In the genomic region with DNA sequence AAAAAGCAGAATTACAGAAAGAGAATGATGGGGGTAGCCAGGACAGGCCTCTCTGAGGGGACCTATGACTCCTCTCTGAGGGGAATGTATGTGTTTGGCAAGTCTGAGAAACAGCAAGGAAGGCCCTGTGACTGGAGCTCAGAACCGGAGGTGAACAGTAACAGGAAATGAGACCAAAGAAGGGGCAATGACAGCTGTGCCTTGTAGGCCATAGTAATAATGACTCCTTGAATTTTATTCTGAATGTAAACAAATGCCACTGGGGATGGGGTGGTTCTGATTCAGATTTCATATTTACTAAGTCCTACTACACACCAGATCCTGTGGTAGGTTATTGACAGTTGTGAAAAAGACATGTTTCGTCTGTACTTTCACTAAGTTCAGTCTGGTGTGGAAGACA, we compare ENCODE assay signal across 10 cellular contexts. TPM values are rescaled to one million over a fixed set of nuclear protein-coding genes. Genes with fewer than 3 reads are reported as not detected.
DNase-seq lines count a peak whose midpoint lies in the region; ATAC-seq, FAIRE-seq and TF ChIP-seq lines count a peak whose summit lies in the region.
"Had no signal": no experiment of that assay in that cellular context is flagged by ENCODE, and none has a peak within 500 bp of the region (broad histone marks: within the 10 kb centered on the region; RNA-seq: fewer than 3 reads in every experiment).

No MANE protein-coding gene starts in this region.

- no peak overlapping the region for H3K4me3 ChIP-seq in endothelial cell of umbilical vein (replicated peaks in 1 of 3; ENCODE audit: insufficient read depth in 1 of 3, low read depth in 1 of 3, low read length in 3 of 3)
- no peak overlapping the region for H3K4me3 ChIP-seq in right atrium auricular region
- no peak overlapping the region for H3K4me3 ChIP-seq in Peyer's patch
- H3K4me3 ChIP-seq: heart right ventricle had no signal

- no peaks in the 10 kb centered on the region for H3K9me3 ChIP-seq in endothelial cell of umbilical vein (replicated peaks; ENCODE audit: control insufficient read depth, insufficient read depth, low read length)
- no peaks in the 10 kb centered on the region for H3K9me3 ChIP-seq in right atrium auricular region
- no peaks in the 10 kb centered on the region for H3K9me3 ChIP-seq in Peyer's patch
- H3K9me3 ChIP-seq: heart right ventricle had no signal

- H3K4me2 ChIP-seq in endothelial cell of umbilical vein (ENCODE audit: insufficient read depth, low read length): no peak overlapping the region

- BruUV-seq in endothelial cell of umbilical vein (replicated peaks; lab: Mats Ljungman, UMichigan): no TSS peak

- H2AFZ ChIP-seq in endothelial cell of umbilical vein (ENCODE audit: low read depth, low read length): no peak overlapping the region

- CTCF ChIA-PET in endothelial cell of umbilical vein (lab: Charles Lee): interaction anchor here (0.9 to 4.3 kb wide), 3 partner anchors 10 to 248 kb away, joined by 3 to 33 read pairs (median 5); a partner anchor contains a TSS

- TF ChIP-seq CTCF in GM20000 (IDR thresholded peaks at IDR 0.05; ENCODE audit: extremely low read depth, missing control alignments): no peak
- no peak for TF ChIP-seq CTCF in endothelial cell of umbilical vein (IDR thresholded peaks at IDR 0.05; ENCODE audit: extremely low read depth in 1 of 2, insufficient read depth in 1 of 2, low read depth in 1 of 2, low read length in 2 of 2)
- no peak for TF ChIP-seq CTCF in right atrium auricular region (IDR thresholded peaks at IDR 0.05)
- TF ChIP-seq CTCF in Peyer's patch (IDR thresholded peaks at IDR 0.05): no peak

- H3K4me1 ChIP-seq in endothelial cell of umbilical vein (ENCODE audit: control insufficient read depth, extremely low read depth, insufficient read depth, low read length): peaks cover 3% of the 10 kb centered on the region
- peaks cover 0 to 33% of the 10 kb centered on the region in 2 donors for H3K4me1 ChIP-seq in right atrium auricular region
- H3K4me1 ChIP-seq in Peyer's patch: peaks cover 0 to 7% (median 0%) of the 10 kb centered on the region in 4 donors

- POLR2A ChIA-PET in endothelial cell of umbilical vein (lab: Charles Lee): interaction anchor here (0.5 to 0.6 kb wide), 3 partner anchors 102 to 210 kb away, joined by 3 read pairs; a partner anchor contains a TSS

- FAIRE-seq in endothelial cell of umbilical vein (lab: Jason Lieb, UNC): no peak

- dilution Hi-C loops in endothelial cell of umbilical vein (cut with MboI; ENCODE audit: extremely low pct_ligation_motif_present, low sequenced_read_pairs): no loop called here

- no peaks in the 10 kb centered on the region for H3K27me3 ChIP-seq in endothelial cell of umbilical vein (ENCODE audit: control insufficient read depth in 2 of 2, insufficient read depth in 2 of 2, low read length in 2 of 2)
- H3K27me3 ChIP-seq in right atrium auricular region: no peaks in the 10 kb centered on the region
- H3K27me3 ChIP-seq in Peyer's patch: no peaks in the 10 kb centered on the region
- H3K27me3 ChIP-seq: heart right ventricle had no signal

- no peaks in the 10 kb centered on the region for H3K9me1 ChIP-seq in endothelial cell of umbilical vein (replicated peaks; ENCODE audit: control insufficient read depth, extremely low read depth, insufficient read depth, low read length)

- H3K36me3 ChIP-seq in endothelial cell of umbilical vein (ENCODE audit: control insufficient read depth in 2 of 2, extremely low read depth in 1 of 2, insufficient read depth in 2 of 2, low read length in 2 of 2) (peaks cover 0 to 2% of the 10 kb centered on the region in 2 experiments), right atrium auricular region (peaks cover 11% of the 10 kb centered on the region), Peyer's patch (peaks cover 0 to 26% (median 0%) of the 10 kb centered on the region in 3 donors)

- peak; percentile 20 for DNase-seq in GM20000 (ENCODE audit: low spot score)
- peak; percentile 46 for DNase-seq in endothelial cell of umbilical vein (ENCODE audit: low read depth, low spot score)
- no peak for DNase-seq in activated CD4-positive, CD25-positive, alpha-beta regulatory T cell (lab: John Stamatoyannopoulos, UW)
- DNase-seq in right atrium auricular region (ENCODE audit: low spot score): no peak
- DNase-seq in Peyer's patch: no peak
- DNase-seq: GF-D8, heart right ventricle had no signal

- TF ChIP-seq POLR2A in endothelial cell of umbilical vein (IDR thresholded peaks at IDR 0.05; ENCODE audit: low read depth, low read length): no peak
- no peak for TF ChIP-seq POLR2A in Peyer's patch (IDR thresholded peaks at IDR 0.05)

- no peak overlapping the region for H3K9ac ChIP-seq in endothelial cell of umbilical vein (replicated peaks; ENCODE audit: extremely low read depth, insufficient read depth, low read length)

- H3K27ac ChIP-seq in endothelial cell of umbilical vein (ENCODE audit: insufficient read depth, low read depth, low read length) (no peak overlapping the region), right atrium auricular region (no peak overlapping the region), Peyer's patch (no peak overlapping the region)
- H3K27ac ChIP-seq: heart right ventricle had no signal

- no peaks in the 10 kb centered on the region for H3K79me2 ChIP-seq in endothelial cell of umbilical vein (ENCODE audit: control insufficient read depth, insufficient read depth, low read length)

- peak; percentile 81 for ATAC-seq in GM18511 (IDR thresholded peaks at IDR 0.05; ENCODE audit: unreplicated experiment)
- ATAC-seq in HG03460 (IDR thresholded peaks at IDR 0.05; ENCODE audit: unreplicated experiment): peak; percentile 73
- no peak for ATAC-seq in GM19455 (IDR thresholded peaks at IDR 0.05; ENCODE audit: unreplicated experiment)
- ATAC-seq: heart right ventricle had no signal

- H4K20me1 ChIP-seq in endothelial cell of umbilical vein (replicated peaks; ENCODE audit: control insufficient read depth, extremely low read depth, insufficient read depth, low read length): no peaks in the 10 kb centered on the region

- intact Hi-C loops in endothelial cell of umbilical vein (cut with micrococcal nuclease): no loop called here

TF ChIP-seq in endothelial cell of umbilical vein, 7 proteins besides CTCF, POLR2A, EP300 and RAD21:
- TF ChIP-seq MYC (IDR thresholded peaks at IDR 0.05; ENCODE audit: low read depth, low read length) (no peak), POLR2AphosphoS5 (IDR thresholded peaks at IDR 0.05; ENCODE audit: insufficient read depth, low read depth, low read length) (no peak), FOS (IDR thresholded peaks at IDR 0.05; ENCODE audit: borderline replicate concordance, insufficient read depth, low read length) (no peak)
- TF ChIP-seq, protein P1, sequence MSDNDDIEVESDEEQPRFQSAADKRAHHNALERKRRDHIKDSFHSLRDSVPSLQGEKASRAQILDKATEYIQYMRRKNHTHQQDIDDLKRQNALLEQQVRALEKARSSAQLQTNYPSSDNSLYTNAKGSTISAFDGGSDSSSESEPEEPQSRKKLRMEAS (IDR thresholded peaks at IDR 0.05; ENCODE audit: insufficient read depth, insufficient read length): no peak

RNA-seq across cellular contexts. Expression of a gene that starts 52.8 kb away (rescaled TPM):
- total RNA-seq in endothelial cell of umbilical vein (not detected in 2 replicates), right atrium auricular region (1 to 10 TPM; 4.5 to 9.5 TPM), Peyer's patch (1,000 to 10,000 TPM in 3 of 4 donors, 10 to 100 TPM in 1; 42.9 to 6,445 (median 3,046) TPM)
- 0.10 TPM in 1 of 2 replicates, not detected in the other for polyA plus RNA-seq in endothelial cell of umbilical vein
- polyA plus RNA-seq in endothelial cell of umbilical vein (2011; cell fraction: cytosol; rRNA removed): 0.07 and 0.10 TPM in 2 replicates
- 0.24 and 0.27 TPM in 2 replicates for polyA plus RNA-seq in endothelial cell of umbilical vein (2011; cell fraction: nucleus; rRNA removed)
- 0.30 TPM in 1 of 2 replicates, not detected in the other for polyA plus RNA-seq in endothelial cell of umbilical vein (2012)
- 0.41 TPM in 1 of 2 replicates, not detected in the other for polyA minus RNA-seq in endothelial cell of umbilical vein
- not detected for polyA minus RNA-seq in endothelial cell of umbilical vein (2011; cell fraction: cytosol; rRNA and poly(A)+ RNA removed)
- polyA minus RNA-seq in endothelial cell of umbilical vein (2011; cell fraction: nucleus; rRNA and poly(A)+ RNA removed): not detected in 2 replicates

Comparison
In these comparisons a context has a peak if more than half of its experiments do, and no peak if none do; other contexts are left out.
1. DNase-seq: peak in GM20000 (single experiment) and endothelial cell of umbilical vein (single experiment); none in activated CD4-positive, CD25-positive, alpha-beta regulatory T cell (0 of 4), right atrium auricular region (single experiment) and Peyer's patch (0 of 3).
2. RNA of a gene that starts 52.8 kb away (total RNA-seq): 42.9 to 6,445 TPM in Peyer's patch; 4.5 to 9.5 TPM in right atrium auricular region and not detected in endothelial cell of umbilical vein; every median in the first group is over 4 times any median in the second.